In genomic region chr2:17733650-17734049, GRCh38 we compare ENCODE assay signal across 20 cellular contexts.
"Had no signal": no experiment of that assay in that cellular context is flagged by ENCODE, and none has a peak within 500 bp of the region (broad histone marks: within the 10 kb centered on the region; RNA-seq: fewer than 3 reads in every experiment).

No MANE protein-coding gene starts in this region.

- H3K4me3 ChIP-seq: lower lobe of right lung, psoas muscle, stomach had no signal

- H3K9me3 ChIP-seq: lower lobe of right lung, psoas muscle, stomach had no signal

- H3K9me3 Mint-ChIP-seq: activated naive CD4-positive, alpha-beta T cell treated with anti-CD3 and anti-CD28 coated beads, Interleukin-2, amount 50 U/mL, for 72 hours; effector memory CD8-positive, alpha-beta T cell; mesothelial cell of epicardium; neural crest cell; type B pancreatic cell had no signal

- H3K27ac ChIP-seq: foreskin keratinocyte, lower lobe of right lung, psoas muscle, stomach had no signal

- ATAC-seq: activated naive CD4-positive, alpha-beta T cell treated with anti-CD3 and anti-CD28 coated beads, Interleukin-2, amount 50 U/mL, for 72 hours; effector memory CD8-positive, alpha-beta T cell; foreskin keratinocyte; left cardiac atrium; lower lobe of right lung; psoas muscle; right cardiac atrium had no signal

- H3K27ac Mint-ChIP-seq: effector memory CD8-positive, alpha-beta T cell; mesothelial cell of epicardium; type B pancreatic cell had no signal

- H3K27me3 Mint-ChIP-seq: effector memory CD8-positive, alpha-beta T cell; type B pancreatic cell had no signal

- H3K4me1 Mint-ChIP-seq: neural crest cell had no signal

- H3K4me3 Mint-ChIP-seq: effector memory CD8-positive, alpha-beta T cell; mesothelial cell of epicardium; neural crest cell; type B pancreatic cell had no signal

- H3K27me3 ChIP-seq: foreskin keratinocyte, stomach had no signal

- DNase-seq: activated CD4-positive, alpha-beta T cell treated with anti-CD3 and anti-CD28 coated beads, Interleukin-2, amount 50 U/mL, for 1 hour; activated CD8-positive, alpha-beta memory T cell treated with anti-CD3 and anti-CD28 coated beads, Interleukin-2, amount 50 U/mL, for 4 hours; activated gamma-delta T cell treated with Interleukin-2 at 50 U/mL for 16 hours; activated T-cell treated with anti-CD3 and anti-CD28 coated beads, Interleukin-2, amount 50 U/mL, for 48 hours; amniotic stem cell; dermis blood vessel endothelial cell; effector memory CD8-positive, alpha-beta T cell; foreskin keratinocyte; hippocampal formation; left cardiac atrium; lower lobe of right lung; psoas muscle; right cardiac atrium; stomach; SW 1271; T-helper 2 cell had no signal

- H3K4me1 ChIP-seq: lower lobe of right lung, psoas muscle, stomach had no signal
